Comparison of ENCODE assay signal across 8 cellular contexts in the genomic region with DNA sequence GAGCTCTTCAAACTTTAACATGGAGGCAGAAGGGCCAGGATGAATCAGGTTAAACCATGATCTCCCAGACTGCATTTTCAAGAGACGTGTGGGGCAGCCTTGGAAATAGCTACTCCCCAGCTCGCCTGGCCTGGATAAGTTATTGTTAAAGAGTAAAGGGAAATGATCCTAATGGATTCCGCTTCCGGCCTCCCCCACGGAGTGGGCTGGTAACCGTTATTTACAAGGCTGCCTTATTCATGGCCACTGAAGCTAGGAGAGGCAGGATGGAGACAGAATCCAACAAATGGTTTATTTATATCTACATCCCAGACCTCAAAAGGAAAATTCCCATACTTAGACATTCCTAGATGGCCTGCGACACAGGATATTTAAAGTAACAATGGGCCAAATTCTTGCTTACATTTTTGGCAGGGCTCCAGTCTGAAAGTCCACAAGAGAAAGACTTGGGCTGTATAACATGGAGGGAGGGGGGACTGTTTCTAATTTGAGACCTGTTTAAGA. TPM values are rescaled to one million over a fixed set of nuclear protein-coding genes. Genes with fewer than 3 reads are reported as not detected.
DNase-seq lines count a peak whose midpoint lies in the region; ATAC-seq and TF ChIP-seq lines count a peak whose summit lies in the region.

No MANE protein-coding gene starts in this region.

- H3K4me1 ChIP-seq in body of pancreas (no peaks in the 10 kb centered on the region), iPS-20b (ENCODE audit: insufficient read depth, low read length) (peaks cover 27% of the 10 kb centered on the region; the same call in 1 of the 2 replicates), stomach (peaks cover 2 to 7% (median 6%) of the 10 kb centered on the region in 4 donors), tibial nerve (peaks cover 0 to 14% (median 0%) of the 10 kb centered on the region in 4 donors), prostate gland (replicated peaks) (no peaks in the 10 kb centered on the region)

- no peak for TF ChIP-seq EP300 in stomach (IDR thresholded peaks at IDR 0.05)
- no peak for TF ChIP-seq EP300 in tibial nerve (IDR thresholded peaks at IDR 0.05)

- no peak for TF ChIP-seq CTCF in body of pancreas (IDR thresholded peaks at IDR 0.05)
- TF ChIP-seq CTCF in stomach (IDR thresholded peaks at IDR 0.05): no peak
- TF ChIP-seq CTCF in tibial nerve (IDR thresholded peaks at IDR 0.05): no peak
- TF ChIP-seq CTCF in prostate gland (IDR thresholded peaks at IDR 0.05): no peak
- no peak for TF ChIP-seq CTCF in progenitor cell of endocrine pancreas (IDR thresholded peaks at IDR 0.05; ENCODE audit: unreplicated experiment)

- H3K9me3 ChIP-seq in body of pancreas (no peaks in the 10 kb centered on the region), iPS-20b (ENCODE audit: insufficient read depth, low read depth, low read length) (no peaks in the 10 kb centered on the region), stomach (no peaks in the 10 kb centered on the region), tibial nerve (no peaks in the 10 kb centered on the region), prostate gland (no peaks in the 10 kb centered on the region)

- H3K4me1 Mint-ChIP-seq in progenitor cell of endocrine pancreas (ENCODE audit: low read depth): peaks cover 16% of the 10 kb centered on the region

- no peaks in the 10 kb centered on the region for H3K9me3 Mint-ChIP-seq in progenitor cell of endocrine pancreas (ENCODE audit: low read depth)

- ATAC-seq in body of pancreas (peak; percentile 52), HG02938 (IDR thresholded peaks at IDR 0.05; ENCODE audit: unreplicated experiment) (no peak)

- intact Hi-C loops in body of pancreas (cut with DNase I): no loop called here
- intact Hi-C loops in stomach (cut with DNase I; ENCODE audit: low total_unique reads): no loop called here
- intact Hi-C loops in prostate gland (cut with DNase I): no loop called here

- H3K9ac ChIP-seq in iPS-20b (ENCODE audit: low read depth, low read length): peak overlapping the region; percentile 49; the same call in 1 of the 2 replicates

- H3K27me3 ChIP-seq in body of pancreas: no peaks in the 10 kb centered on the region
- no peaks in the 10 kb centered on the region for H3K27me3 ChIP-seq in iPS-20b (ENCODE audit: insufficient read depth, low read length)
- no peaks in the 10 kb centered on the region for H3K27me3 ChIP-seq in stomach
- H3K27me3 ChIP-seq in tibial nerve: no peaks in the 10 kb centered on the region
- H3K27me3 ChIP-seq in prostate gland (replicated peaks; ENCODE audit: insufficient read depth): no peaks in the 10 kb centered on the region

- no peak overlapping the region for H3K27ac Mint-ChIP-seq in progenitor cell of endocrine pancreas

- H3K4me3 Mint-ChIP-seq in progenitor cell of endocrine pancreas (ENCODE audit: low read depth): no peak overlapping the region

- peak; percentile 47 for DNase-seq in HCEC 1CT
- no peak for DNase-seq in body of pancreas
- no peak for DNase-seq in stomach
- no peak for DNase-seq in tibial nerve (ENCODE audit: low spot score in 2 of 2)
- no peak for DNase-seq in prostate gland (ENCODE audit: low spot score)
- no peak for DNase-seq in progenitor cell of endocrine pancreas (ENCODE audit: low spot score, unreplicated experiment)

- H3K27me3 Mint-ChIP-seq in progenitor cell of endocrine pancreas: peaks cover 4% of the 10 kb centered on the region

- H3K4me3 ChIP-seq in body of pancreas: no peak overlapping the region
- H3K4me3 ChIP-seq in iPS-20b (ENCODE audit: low read length): no peak overlapping the region
- H3K4me3 ChIP-seq in stomach: no peak overlapping the region
- no peak overlapping the region for H3K4me3 ChIP-seq in tibial nerve
- no peak overlapping the region for H3K4me3 ChIP-seq in prostate gland

- 53 to 65% methylated on average over 7 of the region's 7 CpGs for WGBS in body of pancreas, 2 donors
- 38 to 56% (median 54%) methylated on average over 7 of the region's 7 CpGs for WGBS in stomach, 5 donors
- 31 to 32% methylated on average over 7 of the region's 7 CpGs for WGBS in tibial nerve, 2 donors
- WGBS in prostate gland: 62% methylated on average over 7 of the region's 7 CpGs

- no peaks in the 10 kb centered on the region for H3K36me3 Mint-ChIP-seq in progenitor cell of endocrine pancreas (ENCODE audit: insufficient read depth)

- TF ChIP-seq POLR2A in body of pancreas (IDR thresholded peaks at IDR 0.05) (no peak), stomach (IDR thresholded peaks at IDR 0.05) (no peak), tibial nerve (IDR thresholded peaks at IDR 0.05) (no peak), prostate gland (IDR thresholded peaks at IDR 0.05) (no peak)

- H3K27ac ChIP-seq in body of pancreas (peak overlapping the region in 1 of 4 donors; percentile 35), iPS-20b (ENCODE audit: low read length) (no peak overlapping the region), stomach (peak overlapping the region in 3 of 5 donors; percentile 4 to 32 (median 24)), tibial nerve (peak overlapping the region in 2 of 4 donors; percentile 20 to 28), prostate gland (no peak overlapping the region)

- no peaks in the 10 kb centered on the region for H3K36me3 ChIP-seq in body of pancreas (replicated peaks in 1 of 2; ENCODE audit: insufficient read depth in 1 of 2, low read depth in 2 of 2)
- H3K36me3 ChIP-seq in iPS-20b (ENCODE audit: insufficient read depth, low read depth, low read length): no peaks in the 10 kb centered on the region; the same call in 1 of the 2 replicates
- H3K36me3 ChIP-seq in stomach: no peaks in the 10 kb centered on the region
- H3K36me3 ChIP-seq in tibial nerve: no peaks in the 10 kb centered on the region
- H3K36me3 ChIP-seq in prostate gland: no peaks in the 10 kb centered on the region

RNA-seq across cellular contexts. Expression of a gene that starts 27.9 kb away (rescaled TPM):
- 10 to 100 TPM in 1 of 2 donors, 1 to 10 TPM in 1; 6.7 to 18.5 TPM for total RNA-seq in body of pancreas
- total RNA-seq in stomach: 10 to 100 TPM in 3 of 5 donors, 1 to 10 TPM in 2; 2.9 to 13.6 (median 10.7) TPM
- 1 to 10 TPM; 1.3 to 7.9 (median 5.2) TPM for polyA plus RNA-seq in stomach
- 10 to 100 TPM in 3 of 4 donors, 1 to 10 TPM in 1; 5.1 to 30.9 (median 17.9) TPM for total RNA-seq in tibial nerve
- 10 to 100 TPM in 1 of 2 donors, 1 to 10 TPM in 1; 7.5 to 11.5 TPM for total RNA-seq in prostate gland
- 14.8 and 19.4 TPM in 2 replicates for total RNA-seq in progenitor cell of endocrine pancreas

Comparison
In these comparisons a context has a peak if more than half of its experiments do, and no peak if none do; other contexts are left out.
1. H3K27ac ChIP-seq: peak in stomach (3 of 5); none in iPS-20b (single experiment) and prostate gland (0 of 2).